Comparison of ENCODE assay signal across 21 cellular contexts in genomic region chr14:38001501-38001900, GRCh38.
"Had no signal": no experiment of that assay in that cellular context is flagged by ENCODE, and none has a peak within 500 bp of the region (broad histone marks: within the 10 kb centered on the region; RNA-seq: fewer than 3 reads in every experiment).

No MANE protein-coding gene starts in this region.

- H3K27ac ChIP-seq: HL-60, PC-9, Peyer's patch, SJCRH30 had no signal

- H3K4me1 ChIP-seq: Peyer's patch, SJCRH30 had no signal

- H2AFZ ChIP-seq: PC-9 had no signal

- H3K9me3 ChIP-seq: Peyer's patch, SJCRH30 had no signal

- H3K4me3 ChIP-seq: PC-9, Peyer's patch, SJCRH30 had no signal

- H3K27me3 ChIP-seq: Peyer's patch, SJCRH30 had no signal

- H3K36me3 ChIP-seq: Peyer's patch, SJCRH30 had no signal

- ATAC-seq: Right ventricle myocardium inferior, SK-N-SH treated with all-trans-retinoic acid at 6 μM for 48 hours had no signal

- DNase-seq: KBM-7; MM.1S; NCI-H1092 treated with DMSO at 0.1 percent for 48 hours; NCI-H1436; NCI-H187; NCI-H2029; NCI-H2107; NCI-H2227 treated with DMSO at 0.1 percent for 48 hours; NCI-H510A treated with DMSO at 0.1 percent for 48 hours; NCI-H526; NCI-H748 treated with DMSO at 0.1 percent for 48 hours; NK-92 treated with Interleukin-12 subunit alpha and Interleukin-12 subunit beta, amount 100 ng/mL, for 24 hours; OCI-M1; PC-9; Peyer's patch; SHP77 treated with DMSO at 0.1 percent for 48 hours; SJCRH30; T-helper 1 cell had no signal

- H3K4me2 ChIP-seq: PC-9 had no signal
